Comparison of ENCODE assay signal across 14 cellular contexts in the genomic region with DNA sequence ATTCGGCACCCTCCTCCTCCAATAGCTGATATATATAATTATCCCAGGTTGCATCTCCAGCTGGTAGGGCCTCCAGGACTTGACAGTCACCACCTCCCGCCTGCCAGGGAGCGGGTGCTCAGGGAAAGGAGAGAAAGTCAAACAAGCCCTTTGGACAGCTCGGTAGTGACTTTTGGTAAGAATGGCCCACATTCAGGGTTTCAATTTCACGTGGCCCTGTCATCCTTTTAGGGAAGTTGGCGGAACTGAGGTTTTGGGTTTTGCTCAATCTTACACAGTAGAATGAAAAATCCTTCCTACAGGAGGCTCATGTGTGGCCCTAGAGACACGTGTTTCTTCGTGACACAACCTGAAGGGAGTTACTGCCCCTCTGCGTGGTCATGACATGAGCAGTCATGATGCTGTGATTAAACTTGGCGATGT. TPM values are rescaled to one million over a fixed set of nuclear protein-coding genes. Genes with fewer than 3 reads are reported as not detected.
DNase-seq lines count a peak whose midpoint lies in the region; ATAC-seq and TF ChIP-seq lines count a peak whose summit lies in the region.
"Had no signal": no experiment of that assay in that cellular context is flagged by ENCODE, and none has a peak within 500 bp of the region (broad histone marks: within the 10 kb centered on the region; RNA-seq: fewer than 3 reads in every experiment).

No MANE protein-coding gene starts in this region.

- peak; percentile 86 for ATAC-seq in GM18519 (IDR thresholded peaks at IDR 0.05; ENCODE audit: low FRiP score, unreplicated experiment)
- ATAC-seq in GM21526 (IDR thresholded peaks at IDR 0.05; ENCODE audit: low FRiP score, unreplicated experiment) = peak; percentile 79
- peak; percentile 85 for ATAC-seq in HG03378 (IDR thresholded peaks at IDR 0.05; ENCODE audit: unreplicated experiment)
- ATAC-seq in right lobe of liver = peak; percentile 79 to 88 (median 82)
- ATAC-seq in left colon = no peak

- no peak overlapping the region for H3K4me2 ChIP-seq in OCI-LY7 (ENCODE audit: low read length)

- BruUV-seq in OCI-LY7 (replicated peaks; lab: Mats Ljungman, UMichigan) = no TSS peak

- no peaks in the 10 kb centered on the region for H3K9me3 ChIP-seq in right lobe of liver
- no peaks in the 10 kb centered on the region for H3K9me3 ChIP-seq in OCI-LY7 (ENCODE audit: low read length)
- H3K9me3 ChIP-seq: testis had no signal

- H3K9me2 ChIP-seq in OCI-LY7 (ENCODE audit: insufficient read depth, low read length) = no peaks in the 10 kb centered on the region

- H3K27ac ChIP-seq in right lobe of liver (peak overlapping the region; percentile 85 to 96 (median 89)), OCI-LY7 (ENCODE audit: low read depth, low read length, poor library complexity, severe bottlenecking) (no peak overlapping the region)
- H3K27ac ChIP-seq: epithelial cell of prostate, HL-60, testis had no signal

- no peak overlapping the region for H3K4me3 ChIP-seq in right lobe of liver
- H3K4me3 ChIP-seq in OCI-LY7 (ENCODE audit: low read depth, low read length, poor library complexity, severe bottlenecking) = no peak overlapping the region
- H3K4me3 ChIP-seq: skin epidermis, testis had no signal

- H3K27me3 ChIP-seq in right lobe of liver = no peaks in the 10 kb centered on the region
- H3K27me3 ChIP-seq: testis had no signal

- TF ChIP-seq POLR2A in right lobe of liver (IDR thresholded peaks at IDR 0.05) = peak; percentile 9

- 25% methylated on average over 9 of the region's 10 CpGs for WGBS in right lobe of liver (ENCODE audit: insufficient coverage, low coverage, low lambda C conversion rate, missing lambda C conversion rate)

- peak; percentile 76 to 87 (median 87) for DNase-seq in right lobe of liver
- DNase-seq in left colon = no peak
- DNase-seq in COR-L47 (lab: John Stamatoyannopoulos, UW) = no peak
- no peak for DNase-seq in OCI-LY7 (ENCODE audit: low spot score)
- DNase-seq in activated CD4-positive, alpha-beta T cell treated with anti-CD3 and anti-CD28 coated beads for 48 hours = no peak
- DNase-seq: amniotic stem cell, NCI-H526 treated with DMSO at 0.1 percent for 48 hours, testis had no signal

- H3K4me1 ChIP-seq in right lobe of liver (peaks cover 0 to 29% (median 15%) of the 10 kb centered on the region in 4 donors), OCI-LY7 (ENCODE audit: insufficient read depth, low read length, poor library complexity, severe bottlenecking) (no peaks in the 10 kb centered on the region)
- H3K4me1 ChIP-seq: testis had no signal

- TF ChIP-seq CTCF in right lobe of liver (IDR thresholded peaks at IDR 0.05) (no peak), OCI-LY7 (conservative IDR thresholded peaks at IDR 0.05; ENCODE audit: low read length) (no peak)

- H3K36me3 ChIP-seq in right lobe of liver = no peaks in the 10 kb centered on the region
- no peaks in the 10 kb centered on the region for H3K36me3 ChIP-seq in OCI-LY7 (ENCODE audit: insufficient read depth, low read length)

- H2AFZ ChIP-seq in OCI-LY7 (ENCODE audit: low read length) = no peak overlapping the region

- no peaks in the 10 kb centered on the region for H3K79me2 ChIP-seq in OCI-LY7 (ENCODE audit: insufficient read depth, low read depth, low read length)

- intact Hi-C loops in right lobe of liver (cut with DNase I) (no loop called here), left colon (cut with DNase I, micrococcal nuclease) (no loop called here), OCI-LY7 (cut with micrococcal nuclease; ENCODE audit: unreplicated experiment) (no loop called here)

- CTCF ChIA-PET in OCI-LY7 (lab: Charles Lee; ENCODE audit: unreplicated experiment) = no interaction called here

- H4K20me1 ChIP-seq in OCI-LY7 (ENCODE audit: insufficient read depth, low read length) = no peaks in the 10 kb centered on the region

- POLR2A ChIA-PET in OCI-LY7 (lab: Charles Lee) = interaction anchor here (0.7 kb wide), 1 partner anchor 427 kb away, joined by 6 read pairs; no protein-coding TSS in a partner anchor

RNA-seq across cellular contexts. Expression of a gene that starts 44.2 kb away (rescaled TPM):
- 1 to 10 TPM in 1 of 6 experiments, under 1 TPM in 1, not detected in 4; 0.35 to 1.1 TPM for total RNA-seq in right lobe of liver
- 100 to 1,000 TPM in 1 of 2 donors, 10 to 100 TPM in 1; 87.8 to 118 TPM for total RNA-seq in left colon
- total RNA-seq in OCI-LY7 (2014; rRNA removed; shearing (Covaris generic)) = not detected in 2 replicates
- not detected in 2 replicates for total RNA-seq in OCI-LY7 (2022)

Comparison
In these comparisons a context has a peak if more than half of its experiments do, and no peak if none do; other contexts are left out.
1. DNase-seq: peak in right lobe of liver (3 of 3); none in left colon (0 of 2), COR-L47 (single experiment), OCI-LY7 (single experiment) and activated CD4-positive, alpha-beta T cell treated with anti-CD3 and anti-CD28 coated beads for 48 hours (single experiment).
2. RNA of a gene that starts 44.2 kb away (total RNA-seq): 87.8 to 118 TPM in left colon; 0.35 to 1.1 TPM in right lobe of liver and not detected in OCI-LY7; every median in the first group is over 10 times any median in the second.